In genomic region chr17:42387663-42388380, GRCh38 we compare ENCODE assay signal across 8 cellular contexts. TPM values are rescaled to one million over a fixed set of nuclear protein-coding genes. Genes with fewer than 3 reads are reported as not detected.
A peak's percentile ranks its signal among the peaks of the same experiment; 100 is the strongest.
DNase-seq lines count a peak whose midpoint lies in the region; ATAC-seq and TF ChIP-seq lines count a peak whose summit lies in the region.

No MANE protein-coding gene starts in this region.

- TF ChIP-seq CTCF in foreskin keratinocyte (conservative IDR thresholded peaks at IDR 0.05) (no peak), neutrophil (IDR thresholded peaks at IDR 0.05) (no peak)

- H3K4me1 ChIP-seq in foreskin keratinocyte: peaks cover 12% of the 10 kb centered on the region
- H3K4me1 ChIP-seq in neutrophil (ENCODE audit: control insufficient read depth in 1 of 2, insufficient read depth in 1 of 2, low read depth in 1 of 2, low read length in 1 of 2): peaks cover 62 to 64% of the 10 kb centered on the region in 2 experiments

- peak overlapping the region; percentile 43 for H3K27ac ChIP-seq in foreskin keratinocyte
- H3K27ac ChIP-seq in neutrophil: peak overlapping the region; percentile 98

- H3K27me3 Mint-ChIP-seq in activated T-helper 1 cell treated with anti-CD3 and anti-CD28 coated beads, Interleukin-12 subunit alpha, Interleukin-12 subunit beta, Interleukin-2, Interleukin-4 antibody, amounts not matched to agents 30 ng/mL and 10 ng/mL and 1 ng/mL, durations not matched to agents 14 hours and 24 hours and 36 hours (ENCODE audit: insufficient read depth): no peaks in the 10 kb centered on the region

- peaks cover 54% of the 10 kb centered on the region for H3K4me1 Mint-ChIP-seq in activated T-helper 1 cell treated with anti-CD3 and anti-CD28 coated beads, Interleukin-12 subunit alpha, Interleukin-12 subunit beta, Interleukin-2, Interleukin-4 antibody, amounts not matched to agents 30 ng/mL and 10 ng/mL and 1 ng/mL, durations not matched to agents 14 hours and 24 hours and 36 hours (ENCODE audit: low read depth)

- no peaks in the 10 kb centered on the region for H3K9me3 ChIP-seq in neutrophil

- DNase-seq in COR-L47 (lab: John Stamatoyannopoulos, UW) (peak; percentile 66), HCEC 1CT (peak; percentile 29), NCI-H510A (lab: John Stamatoyannopoulos, UW) (peak; percentile 18), foreskin keratinocyte (no peak), KG1 (lab: John Stamatoyannopoulos, UW) (no peak)
- peak; percentile 25 for DNase-seq in activated T-helper 1 cell treated with anti-CD3 and anti-CD28 coated beads, Interleukin-12 subunit alpha, Interleukin-12 subunit beta, Interleukin-2, Interleukin-4 antibody, amounts not matched to agents 30 ng/mL and 10 ng/mL and 1 ng/mL, durations not matched to agents 14 hours and 24 hours and 36 hours (ENCODE audit: low spot score)

- peaks cover 18% of the 10 kb centered on the region for H3K36me3 Mint-ChIP-seq in activated T-helper 1 cell treated with anti-CD3 and anti-CD28 coated beads, Interleukin-12 subunit alpha, Interleukin-12 subunit beta, Interleukin-2, Interleukin-4 antibody, amounts not matched to agents 30 ng/mL and 10 ng/mL and 1 ng/mL, durations not matched to agents 14 hours and 24 hours and 36 hours (ENCODE audit: low read depth)

- H3K27me3 ChIP-seq in foreskin keratinocyte (no peaks in the 10 kb centered on the region), neutrophil (no peaks in the 10 kb centered on the region)

- H3K4me3 ChIP-seq in neutrophil (ENCODE audit: low read depth in 1 of 2, low read length in 1 of 2): peak overlapping the region; percentile 88 to 99

- ATAC-seq in foreskin keratinocyte (peak; percentile 1), GM18519 (IDR thresholded peaks at IDR 0.05; ENCODE audit: low FRiP score, unreplicated experiment) (no peak)

- peak overlapping the region; percentile 100 for H3K27ac Mint-ChIP-seq in activated T-helper 1 cell treated with anti-CD3 and anti-CD28 coated beads, Interleukin-12 subunit alpha, Interleukin-12 subunit beta, Interleukin-2, Interleukin-4 antibody, amounts not matched to agents 30 ng/mL and 10 ng/mL and 1 ng/mL, durations not matched to agents 14 hours and 24 hours and 36 hours

- intact Hi-C loops in activated T-helper 1 cell treated with anti-CD3 and anti-CD28 coated beads, Interleukin-12 subunit alpha, Interleukin-12 subunit beta, Interleukin-2, Interleukin-4 antibody, amounts not matched to agents 30 ng/mL and 10 ng/mL and 1 ng/mL, durations not matched to agents 14 hours and 24 hours and 36 hours (cut with micrococcal nuclease): loop anchor here (1.0 to 5.0 kb wide), 8 partner anchors 9 to 456 kb away; partner anchors contain the start of gene ODAD4

- H3K4me3 Mint-ChIP-seq in activated T-helper 1 cell treated with anti-CD3 and anti-CD28 coated beads, Interleukin-12 subunit alpha, Interleukin-12 subunit beta, Interleukin-2, Interleukin-4 antibody, amounts not matched to agents 30 ng/mL and 10 ng/mL and 1 ng/mL, durations not matched to agents 14 hours and 24 hours and 36 hours: peak overlapping the region; percentile 92

- H3K9me3 Mint-ChIP-seq in activated T-helper 1 cell treated with anti-CD3 and anti-CD28 coated beads, Interleukin-12 subunit alpha, Interleukin-12 subunit beta, Interleukin-2, Interleukin-4 antibody, amounts not matched to agents 30 ng/mL and 10 ng/mL and 1 ng/mL, durations not matched to agents 14 hours and 24 hours and 36 hours: no peaks in the 10 kb centered on the region

- H3K36me3 ChIP-seq in neutrophil: peaks cover 3% of the 10 kb centered on the region

RNA-seq across cellular contexts. Expression of gene STAT3, which starts 0.4 kb away (rescaled TPM):
- 240 and 241 TPM in 2 replicates for total RNA-seq in activated T-helper 1 cell treated with anti-CD3 and anti-CD28 coated beads, Interleukin-12 subunit alpha, Interleukin-12 subunit beta, Interleukin-2, Interleukin-4 antibody, amounts not matched to agents 30 ng/mL and 10 ng/mL and 1 ng/mL, durations not matched to agents 14 hours and 24 hours and 36 hours
- 76.6 and 77.7 TPM in 2 replicates for total RNA-seq in foreskin keratinocyte
- 20.2 and 23.0 TPM in 2 replicates for polyA plus RNA-seq in foreskin keratinocyte

RNA-seq across cellular contexts. Expression of gene CAVIN1, which starts 35.2 kb away (rescaled TPM):
- total RNA-seq in activated T-helper 1 cell treated with anti-CD3 and anti-CD28 coated beads, Interleukin-12 subunit alpha, Interleukin-12 subunit beta, Interleukin-2, Interleukin-4 antibody, amounts not matched to agents 30 ng/mL and 10 ng/mL and 1 ng/mL, durations not matched to agents 14 hours and 24 hours and 36 hours: 0.91 and 0.96 TPM in 2 replicates
- 351 and 355 TPM in 2 replicates for total RNA-seq in foreskin keratinocyte
- polyA plus RNA-seq in foreskin keratinocyte: 215 and 236 TPM in 2 replicates

Comparison
In these comparisons a context has a peak if more than half of its experiments do, and no peak if none do; other contexts are left out.
1. DNase-seq: peak in COR-L47 (single experiment), HCEC 1CT (single experiment), NCI-H510A (single experiment) and activated T-helper 1 cell treated with anti-CD3 and anti-CD28 coated beads, Interleukin-12 subunit alpha, Interleukin-12 subunit beta, Interleukin-2, Interleukin-4 antibody, amounts not matched to agents 30 ng/mL and 10 ng/mL and 1 ng/mL, durations not matched to agents 14 hours and 24 hours and 36 hours (single experiment); none in foreskin keratinocyte (0 of 2) and KG1 (single experiment).
2. RNA of gene CAVIN1, which starts 35.2 kb away (total RNA-seq): 351 to 355 TPM in foreskin keratinocyte; 0.91 to 0.96 TPM in activated T-helper 1 cell treated with anti-CD3 and anti-CD28 coated beads, Interleukin-12 subunit alpha, Interleukin-12 subunit beta, Interleukin-2, Interleukin-4 antibody, amounts not matched to agents 30 ng/mL and 10 ng/mL and 1 ng/mL, durations not matched to agents 14 hours and 24 hours and 36 hours; every median in the first group is over 100 times any median in the second.